ENCODE assay signal across 8 cellular contexts in the genomic region with DNA sequence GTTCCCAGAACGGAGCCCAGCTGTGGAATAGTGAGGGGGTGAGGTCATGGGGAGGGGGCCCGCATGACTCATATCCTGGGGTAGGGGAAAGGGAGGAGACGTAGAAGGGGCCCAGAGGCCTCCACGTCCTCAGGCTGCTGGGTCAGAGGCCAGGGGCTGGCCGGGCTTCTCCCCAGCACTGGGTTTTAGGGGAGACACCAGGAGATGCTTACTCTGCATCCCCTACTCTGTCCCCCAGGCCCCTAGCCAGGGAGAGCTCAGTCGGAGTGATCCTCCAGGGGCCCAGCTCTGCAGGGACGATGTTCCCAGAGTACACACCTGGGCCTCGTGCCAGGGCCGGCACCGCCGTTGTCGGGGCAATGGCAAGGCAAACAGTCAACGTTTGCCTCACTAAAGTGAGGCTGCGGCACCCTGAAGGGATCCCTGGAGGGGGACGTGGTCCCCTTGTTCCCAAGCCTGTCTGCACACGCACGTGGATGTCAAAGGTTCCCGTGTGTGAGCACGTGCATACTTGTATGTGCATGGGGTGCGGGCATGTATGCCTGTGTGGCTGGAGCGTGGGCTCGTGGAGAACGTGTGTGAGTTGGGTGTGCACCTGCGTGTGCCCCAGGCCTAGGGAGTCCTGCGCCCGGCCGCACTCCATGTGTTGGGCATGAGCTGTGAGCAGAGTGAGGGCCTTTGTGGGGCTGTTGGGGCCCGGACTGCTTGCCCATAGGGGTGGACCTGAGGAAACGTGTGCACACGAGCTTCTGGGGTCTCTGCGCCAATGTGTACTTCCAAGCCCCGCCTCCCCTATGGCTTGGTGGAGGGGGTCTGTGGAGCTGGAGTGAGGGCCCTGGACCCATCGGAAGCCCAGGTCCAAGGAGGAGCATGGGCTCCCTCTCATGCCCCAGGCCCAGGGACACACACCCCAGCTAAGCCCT. TPM values are rescaled to one million over a fixed set of nuclear protein-coding genes. Genes with fewer than 3 reads are reported as not detected.
DNase-seq lines count a peak whose midpoint lies in the region; ATAC-seq and TF ChIP-seq lines count a peak whose summit lies in the region.
"Had no signal": no experiment of that assay in that cellular context is flagged by ENCODE, and none has a peak within 500 bp of the region (broad histone marks: within the 10 kb centered on the region; RNA-seq: fewer than 3 reads in every experiment).

No MANE protein-coding gene starts in this region.

- TF ChIP-seq CTCF in vagina (IDR thresholded peaks at IDR 0.05): no peak

- H3K27ac ChIP-seq in vagina: peak overlapping the region; percentile 96

- no peak overlapping the region for H3K27ac Mint-ChIP-seq in activated naive CD4-positive, alpha-beta T cell treated with anti-CD3 and anti-CD28 coated beads, Interleukin-2, amount 10 ng/mL, durations not matched to agents 7 days and 5 days

- H3K9me3 ChIP-seq in vagina: no peaks in the 10 kb centered on the region

- H3K9me3 Mint-ChIP-seq in activated naive CD4-positive, alpha-beta T cell treated with anti-CD3 and anti-CD28 coated beads, Interleukin-2, amount 10 ng/mL, durations not matched to agents 7 days and 5 days: no peaks in the 10 kb centered on the region

- no peak for ATAC-seq in left ventricle myocardium superior

- H3K4me3 ChIP-seq in vagina: peak overlapping the region in 1 of 2 donors; percentile 17

- H3K4me1 Mint-ChIP-seq in activated naive CD4-positive, alpha-beta T cell treated with anti-CD3 and anti-CD28 coated beads, Interleukin-2, amount 10 ng/mL, durations not matched to agents 7 days and 5 days: peaks cover 18% of the 10 kb centered on the region

- intact Hi-C loops in left ventricle myocardium superior (cut with micrococcal nuclease) (no loop called here), vagina (cut with DNase I) (no loop called here)

- no peaks in the 10 kb centered on the region for H3K27me3 ChIP-seq in vagina

- H3K36me3 Mint-ChIP-seq in activated naive CD4-positive, alpha-beta T cell treated with anti-CD3 and anti-CD28 coated beads, Interleukin-2, amount 10 ng/mL, durations not matched to agents 7 days and 5 days: no peaks in the 10 kb centered on the region

- CTCF ChIA-PET in activated naive CD4-positive, alpha-beta T cell treated with anti-CD3 and anti-CD28 coated beads, Interleukin-2, amount 10 ng/mL, durations not matched to agents 7 days and 5 days (lab: Charles Lee): interaction anchor here (1.0 kb wide), 1 partner anchor 45 kb away, joined by 3 read pairs; no protein-coding TSS in a partner anchor

- H3K4me1 ChIP-seq in vagina: peaks cover 94% of the 10 kb centered on the region

- H3K4me3 Mint-ChIP-seq in activated naive CD4-positive, alpha-beta T cell treated with anti-CD3 and anti-CD28 coated beads, Interleukin-2, amount 10 ng/mL, durations not matched to agents 7 days and 5 days: no peak overlapping the region

- DNase-seq in activated naive CD4-positive, alpha-beta T cell treated with anti-CD3 and anti-CD28 coated beads, Interleukin-2, amount 10 ng/mL, durations not matched to agents 7 days and 5 days: peak; percentile 13
- no peak for DNase-seq in activated naive CD4-positive, alpha-beta T cell treated with Interleukin-2 at 50 U/mL for 16 hours
- DNase-seq in left ventricle myocardium superior: peak; percentile 84
- no peak for DNase-seq in vagina (ENCODE audit: extremely low spot score in 2 of 2)
- no peak for DNase-seq in SIG-M5 treated with dmso at 0.1 percent for 504 hours (lab: John Stamatoyannopoulos, UW; ENCODE audit: unreplicated experiment)
- DNase-seq in foreskin melanocyte: no peak
- DNase-seq: activated CD4-positive, alpha-beta T cell treated with anti-CD3 and anti-CD28 coated beads for 1 hour; NCI-H1048 had no signal

- H3K27me3 Mint-ChIP-seq in activated naive CD4-positive, alpha-beta T cell treated with anti-CD3 and anti-CD28 coated beads, Interleukin-2, amount 10 ng/mL, durations not matched to agents 7 days and 5 days: no peaks in the 10 kb centered on the region

- no peaks in the 10 kb centered on the region for H3K36me3 ChIP-seq in vagina

- no peak for TF ChIP-seq POLR2A in vagina (IDR thresholded peaks at IDR 0.05)

RNA-seq across cellular contexts. Expression of a gene that starts 14.2 kb away (rescaled TPM):
- total RNA-seq in left ventricle myocardium superior (4.4 TPM), vagina (not detected)

RNA-seq across cellular contexts. Expression of a gene that starts 24.6 kb away (rescaled TPM):
- total RNA-seq in left ventricle myocardium superior (22.9 TPM), vagina (32.7 TPM)

RNA-seq across cellular contexts. Expression of a gene that starts 38.7 kb away (rescaled TPM):
- not detected for total RNA-seq in left ventricle myocardium superior
- not detected for total RNA-seq in vagina

RNA-seq across cellular contexts. Expression of a gene that starts 42.0 kb away (rescaled TPM):
- 46.1 TPM for total RNA-seq in left ventricle myocardium superior
- 20.4 TPM for total RNA-seq in vagina

RNA-seq across cellular contexts. Expression of a gene that starts 42.7 kb away (rescaled TPM):
- total RNA-seq in left ventricle myocardium superior (not detected), vagina (1.2 TPM)

Comparison
In these comparisons a context has a peak if more than half of its experiments do, and no peak if none do; other contexts are left out.
1. DNase-seq: peak in activated naive CD4-positive, alpha-beta T cell treated with anti-CD3 and anti-CD28 coated beads, Interleukin-2, amount 10 ng/mL, durations not matched to agents 7 days and 5 days (single experiment) and left ventricle myocardium superior (single experiment); none in activated naive CD4-positive, alpha-beta T cell treated with Interleukin-2 at 50 U/mL for 16 hours (single experiment), vagina (0 of 2), SIG-M5 treated with dmso at 0.1 percent for 504 hours (single experiment) and foreskin melanocyte (single experiment).